ENCODE assay signal across 9 cellular contexts in the genomic region with DNA sequence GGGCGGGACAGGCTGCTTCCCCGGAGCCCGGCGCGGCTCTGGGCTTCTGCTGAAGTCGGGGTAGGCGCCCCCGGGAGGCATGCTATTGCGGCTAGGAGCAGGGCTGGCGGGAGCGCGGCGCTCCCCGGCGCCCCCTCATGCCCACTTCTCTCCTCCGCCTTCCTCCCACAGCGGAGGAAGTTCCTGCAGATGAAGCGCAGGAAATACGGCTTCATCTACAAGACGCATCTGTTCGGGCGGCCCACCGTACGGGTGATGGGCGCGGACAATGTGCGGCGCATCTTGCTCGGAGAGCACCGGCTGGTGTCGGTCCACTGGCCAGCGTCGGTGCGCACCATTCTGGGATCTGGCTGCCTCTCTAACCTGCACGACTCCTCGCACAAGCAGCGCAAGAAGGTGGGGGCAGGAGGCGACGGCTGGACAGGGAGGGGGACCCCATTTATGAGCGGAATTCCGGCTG. TPM values are rescaled to one million over a fixed set of nuclear protein-coding genes. Genes with fewer than 3 reads are reported as not detected.
DNase-seq lines count a peak whose midpoint lies in the region; ATAC-seq and TF ChIP-seq lines count a peak whose summit lies in the region.
"Had no signal": no experiment of that assay in that cellular context is flagged by ENCODE, and none has a peak within 500 bp of the region (broad histone marks: within the 10 kb centered on the region; RNA-seq: fewer than 3 reads in every experiment).

No MANE protein-coding gene starts in this region.

- DNase-seq in activated T-cell treated with anti-CD3 and anti-CD28 coated beads, Interleukin-2, amount 50 U/mL, for 24 hours = peak; percentile 54
- DNase-seq in activated T-cell treated with anti-CD3 and anti-CD28 coated beads, Interleukin-2, amount 50 U/mL, for 1 hour = no peak
- DNase-seq in SK-N-DZ (ENCODE audit: low spot score) (peak; percentile 54), right atrium auricular region (ENCODE audit: low spot score) (peak; percentile 40)
- no peak for DNase-seq in stimulated activated naive B cell treated with anti-CD40 and anti-IgM and Interleukin-4, amounts not matched to agents 10 μg/mL and 1 μg/mL and 100 μg/mL, for 72 hours
- DNase-seq in activated CD4-positive, alpha-beta T cell treated with anti-CD3 and anti-CD28 coated beads for 1 hour = no peak

- peaks cover 89% of the 10 kb centered on the region for H3K27me3 Mint-ChIP-seq in activated T-cell treated with anti-CD3 and anti-CD28 coated beads, Interleukin-2, amount 50 U/mL, for 24 hours
- H3K27me3 Mint-ChIP-seq in stimulated activated naive B cell treated with anti-CD40 and anti-IgM and Interleukin-4, amounts not matched to agents 10 μg/mL and 1 μg/mL and 100 μg/mL, for 72 hours = peaks cover 53 to 67% of the 10 kb centered on the region in 2 donors

- peaks cover 0 to 39% of the 10 kb centered on the region in 2 donors for H3K4me1 ChIP-seq in right atrium auricular region

- H3K9me3 Mint-ChIP-seq in activated T-cell treated with anti-CD3 and anti-CD28 coated beads, Interleukin-2, amount 50 U/mL, for 24 hours = no peaks in the 10 kb centered on the region
- no peaks in the 10 kb centered on the region for H3K9me3 Mint-ChIP-seq in stimulated activated naive B cell treated with anti-CD40 and anti-IgM and Interleukin-4, amounts not matched to agents 10 μg/mL and 1 μg/mL and 100 μg/mL, for 72 hours
- H3K9me3 Mint-ChIP-seq: activated naive CD4-positive, alpha-beta T cell treated with anti-CD3 and anti-CD28 coated beads, Interleukin-2, amount 50 U/mL, for 72 hours had no signal

- peaks cover 37% of the 10 kb centered on the region for H3K4me1 Mint-ChIP-seq in activated T-cell treated with anti-CD3 and anti-CD28 coated beads, Interleukin-2, amount 50 U/mL, for 24 hours (ENCODE audit: low read depth)
- peaks cover 28 to 58% of the 10 kb centered on the region in 2 donors for H3K4me1 Mint-ChIP-seq in stimulated activated naive B cell treated with anti-CD40 and anti-IgM and Interleukin-4, amounts not matched to agents 10 μg/mL and 1 μg/mL and 100 μg/mL, for 72 hours

- H3K4me3 Mint-ChIP-seq in activated T-cell treated with anti-CD3 and anti-CD28 coated beads, Interleukin-2, amount 50 U/mL, for 24 hours = peak overlapping the region; percentile 56
- H3K4me3 Mint-ChIP-seq in stimulated activated naive B cell treated with anti-CD40 and anti-IgM and Interleukin-4, amounts not matched to agents 10 μg/mL and 1 μg/mL and 100 μg/mL, for 72 hours = peak overlapping the region; percentile 84 to 88

- H3K27ac ChIP-seq in right atrium auricular region = no peak overlapping the region

- peaks cover 15 to 28% of the 10 kb centered on the region in 2 donors for H3K27me3 ChIP-seq in right atrium auricular region

- no peaks in the 10 kb centered on the region for H3K36me3 Mint-ChIP-seq in activated T-cell treated with anti-CD3 and anti-CD28 coated beads, Interleukin-2, amount 50 U/mL, for 24 hours (ENCODE audit: low read depth)
- peaks cover 0 to 4% of the 10 kb centered on the region in 2 donors for H3K36me3 Mint-ChIP-seq in stimulated activated naive B cell treated with anti-CD40 and anti-IgM and Interleukin-4, amounts not matched to agents 10 μg/mL and 1 μg/mL and 100 μg/mL, for 72 hours

- H3K27ac Mint-ChIP-seq in activated T-cell treated with anti-CD3 and anti-CD28 coated beads, Interleukin-2, amount 50 U/mL, for 24 hours = peak overlapping the region; percentile 50
- H3K27ac Mint-ChIP-seq in stimulated activated naive B cell treated with anti-CD40 and anti-IgM and Interleukin-4, amounts not matched to agents 10 μg/mL and 1 μg/mL and 100 μg/mL, for 72 hours = peak overlapping the region; percentile 95
- H3K27ac Mint-ChIP-seq: activated naive CD4-positive, alpha-beta T cell treated with anti-CD3 and anti-CD28 coated beads, Interleukin-2, amount 50 U/mL, for 72 hours had no signal

- no peaks in the 10 kb centered on the region for H3K9me3 ChIP-seq in right atrium auricular region

- TF ChIP-seq CTCF in right atrium auricular region (IDR thresholded peaks at IDR 0.05) = no peak

- H3K36me3 ChIP-seq in right atrium auricular region = no peaks in the 10 kb centered on the region

- peak overlapping the region in 1 of 2 donors; percentile 48 for H3K4me3 ChIP-seq in right atrium auricular region

- ATAC-seq in stimulated activated naive B cell treated with anti-CD40 and anti-IgM and Interleukin-4, amounts not matched to agents 10 μg/mL and 1 μg/mL and 100 μg/mL, for 72 hours (replicated peaks) = peak; percentile 25 to 43
- ATAC-seq in HG02840 (IDR thresholded peaks at IDR 0.05; ENCODE audit: low FRiP score, unreplicated experiment) = no peak
- ATAC-seq in GM21381 (IDR thresholded peaks at IDR 0.05; ENCODE audit: unreplicated experiment) = no peak

RNA-seq across cellular contexts. Expression of a gene that starts 0.5 kb away (rescaled TPM):
- polyA plus RNA-seq in SK-N-DZ (2014; cell fraction: cytosol; rRNA removed) = 1.8 and 3.3 TPM in 2 replicates
- polyA plus RNA-seq in SK-N-DZ (2014; cell fraction: nucleus; rRNA removed) = 1.6 and 2.4 TPM in 2 replicates
- not detected for total RNA-seq in right atrium auricular region

RNA-seq across cellular contexts. Expression of a gene that starts 13.6 kb away (rescaled TPM):
- polyA plus RNA-seq in SK-N-DZ (2014; cell fraction: cytosol; rRNA removed) = not detected in 2 replicates
- polyA plus RNA-seq in SK-N-DZ (2014; cell fraction: nucleus; rRNA removed) = not detected in 2 replicates
- total RNA-seq in right atrium auricular region = not detected

Comparison
In these comparisons a context has a peak if more than half of its experiments do, and no peak if none do; other contexts are left out.
1. DNase-seq: peak in activated T-cell treated with anti-CD3 and anti-CD28 coated beads, Interleukin-2, amount 50 U/mL, for 24 hours (single experiment), SK-N-DZ (single experiment) and right atrium auricular region (single experiment); none in activated T-cell treated with anti-CD3 and anti-CD28 coated beads, Interleukin-2, amount 50 U/mL, for 1 hour (single experiment), stimulated activated naive B cell treated with anti-CD40 and anti-IgM and Interleukin-4, amounts not matched to agents 10 μg/mL and 1 μg/mL and 100 μg/mL, for 72 hours (single experiment) and activated CD4-positive, alpha-beta T cell treated with anti-CD3 and anti-CD28 coated beads for 1 hour (single experiment).
2. ATAC-seq: peak in stimulated activated naive B cell treated with anti-CD40 and anti-IgM and Interleukin-4, amounts not matched to agents 10 μg/mL and 1 μg/mL and 100 μg/mL, for 72 hours (2 of 2); none in HG02840 (single experiment) and GM21381 (single experiment).